Comparison of ENCODE assay signal across 16 cellular contexts in genomic region chr2:105779394-105779793, GRCh38. TPM values are rescaled to one million over a fixed set of nuclear protein-coding genes. Genes with fewer than 3 reads are reported as not detected.
DNase-seq lines count a peak whose midpoint lies in the region; ATAC-seq and TF ChIP-seq lines count a peak whose summit lies in the region.
"Had no signal": no experiment of that assay in that cellular context is flagged by ENCODE, and none has a peak within 500 bp of the region (broad histone marks: within the 10 kb centered on the region; RNA-seq: fewer than 3 reads in every experiment).

No MANE protein-coding gene starts in this region.

- no peaks in the 10 kb centered on the region for H3K27me3 ChIP-seq in CD4-positive, CD25-positive, alpha-beta regulatory T cell (ENCODE audit: control insufficient read depth, insufficient read depth, low read length)
- no peaks in the 10 kb centered on the region for H3K27me3 ChIP-seq in CD8-positive, alpha-beta memory T cell (ENCODE audit: insufficient read depth, low read length, poor library complexity, severe bottlenecking)
- no peaks in the 10 kb centered on the region for H3K27me3 ChIP-seq in naive thymus-derived CD4-positive, alpha-beta T cell (ENCODE audit: control insufficient read depth in 2 of 2, insufficient read depth in 2 of 2, low read length in 2 of 2)
- no peaks in the 10 kb centered on the region for H3K27me3 ChIP-seq in suprapubic skin
- H3K27me3 ChIP-seq: adrenal gland, tibial artery had no signal

- no peak for DNase-seq in CD4-positive, CD25-positive, alpha-beta regulatory T cell
- no peak for DNase-seq in CD8-positive, alpha-beta memory T cell
- DNase-seq in naive thymus-derived CD4-positive, alpha-beta T cell: peak in 1 of 9 donors; percentile 4
- DNase-seq in NCI-H446 (lab: John Stamatoyannopoulos, UW): no peak
- DNase-seq in SW 1271 (lab: John Stamatoyannopoulos, UW): no peak
- no peak for DNase-seq in suprapubic skin (ENCODE audit: low spot score in 2 of 2)
- DNase-seq: activated CD4-positive, alpha-beta T cell treated with anti-CD3 and anti-CD28 coated beads, Interleukin-2, amount 50 U/mL, for 1 hour; adrenal gland; HFFc6; islet precursor cell; midbrain; NCI-H524 treated with DMSO at 0.1 percent for 48 hours; stimulated activated CD4-positive, alpha-beta T cell treated with anti-CD3 and anti-CD28 coated beads, Interleukin-15, amount 100 ng/mL, for 24 hours; tibial artery had no signal

- H3K4me1 ChIP-seq in CD4-positive, CD25-positive, alpha-beta regulatory T cell (ENCODE audit: control insufficient read depth, insufficient read depth, low read length, poor library complexity, severe bottlenecking): peaks cover 99% of the 10 kb centered on the region
- peaks cover 99% of the 10 kb centered on the region for H3K4me1 ChIP-seq in CD8-positive, alpha-beta memory T cell (ENCODE audit: insufficient read depth, low read length)
- H3K4me1 ChIP-seq in naive thymus-derived CD4-positive, alpha-beta T cell (ENCODE audit: control insufficient read depth in 2 of 2, insufficient read depth in 2 of 2, low read length in 2 of 2): peaks cover 95 to 96% of the 10 kb centered on the region in 2 donors
- peaks cover 42% of the 10 kb centered on the region for H3K4me1 ChIP-seq in suprapubic skin

- CTCF ChIA-PET in CD8-positive, alpha-beta memory T cell (lab: Charles Lee): interaction anchor here (0.8 to 5.2 kb wide), 6 partner anchors 8 to 203 kb away, joined by 3 to 21 read pairs (median 4); no protein-coding TSS in a partner anchor
- CTCF ChIA-PET in naive thymus-derived CD4-positive, alpha-beta T cell (lab: Charles Lee): interaction anchor here (0.5 to 1.5 kb wide), 6 partner anchors 11 to 307 kb away, joined by 3 to 4 read pairs (median 3); no protein-coding TSS in a partner anchor

- peaks cover 29% of the 10 kb centered on the region for H3K36me3 Mint-ChIP-seq in CD4-positive, CD25-positive, alpha-beta regulatory T cell
- H3K36me3 Mint-ChIP-seq in CD8-positive, alpha-beta memory T cell: peaks cover 0 to 25% (median 3%) of the 10 kb centered on the region in 3 donors
- H3K36me3 Mint-ChIP-seq in activated T-helper 17 cell treated with anti-CD3 and anti-CD28 coated beads, Interleukin-2, amount 50 U/mL, for 72 hours (ENCODE audit: low read depth): peaks cover 85% of the 10 kb centered on the region
- peaks cover 0 to 20% (median 0%) of the 10 kb centered on the region in 5 donors for H3K36me3 Mint-ChIP-seq in naive thymus-derived CD4-positive, alpha-beta T cell

- no peaks in the 10 kb centered on the region for H3K27me3 Mint-ChIP-seq in CD4-positive, CD25-positive, alpha-beta regulatory T cell
- no peaks in the 10 kb centered on the region for H3K27me3 Mint-ChIP-seq in CD8-positive, alpha-beta memory T cell
- no peaks in the 10 kb centered on the region for H3K27me3 Mint-ChIP-seq in activated T-helper 17 cell treated with anti-CD3 and anti-CD28 coated beads, Interleukin-2, amount 50 U/mL, for 72 hours
- no peaks in the 10 kb centered on the region for H3K27me3 Mint-ChIP-seq in naive thymus-derived CD4-positive, alpha-beta T cell

- H3K9me3 Mint-ChIP-seq in CD4-positive, CD25-positive, alpha-beta regulatory T cell: no peaks in the 10 kb centered on the region
- no peaks in the 10 kb centered on the region for H3K9me3 Mint-ChIP-seq in CD8-positive, alpha-beta memory T cell
- no peaks in the 10 kb centered on the region for H3K9me3 Mint-ChIP-seq in activated T-helper 17 cell treated with anti-CD3 and anti-CD28 coated beads, Interleukin-2, amount 50 U/mL, for 72 hours
- no peaks in the 10 kb centered on the region for H3K9me3 Mint-ChIP-seq in naive thymus-derived CD4-positive, alpha-beta T cell
- H3K9me3 Mint-ChIP-seq: HFFc6 had no signal

- H3K36me3 ChIP-seq in CD4-positive, CD25-positive, alpha-beta regulatory T cell (ENCODE audit: control insufficient read depth, insufficient read depth, low read length): peaks cover 20% of the 10 kb centered on the region
- H3K36me3 ChIP-seq in CD8-positive, alpha-beta memory T cell (ENCODE audit: insufficient read depth, low read length): peaks cover 7% of the 10 kb centered on the region
- no peaks in the 10 kb centered on the region for H3K36me3 ChIP-seq in naive thymus-derived CD4-positive, alpha-beta T cell (ENCODE audit: control insufficient read depth in 2 of 3, insufficient read depth in 3 of 3, low read length in 3 of 3)
- H3K36me3 ChIP-seq in suprapubic skin: no peaks in the 10 kb centered on the region
- H3K36me3 ChIP-seq: adrenal gland, tibial artery had no signal

- no peaks in the 10 kb centered on the region for H3K9me3 ChIP-seq in CD4-positive, CD25-positive, alpha-beta regulatory T cell (ENCODE audit: control insufficient read depth in 2 of 2, low read length in 2 of 2)
- no peaks in the 10 kb centered on the region for H3K9me3 ChIP-seq in CD8-positive, alpha-beta memory T cell (ENCODE audit: low read length)
- H3K9me3 ChIP-seq in naive thymus-derived CD4-positive, alpha-beta T cell (ENCODE audit: control insufficient read depth in 2 of 3, low read length in 3 of 3): no peaks in the 10 kb centered on the region
- H3K9me3 ChIP-seq in suprapubic skin: no peaks in the 10 kb centered on the region
- H3K9me3 ChIP-seq: adrenal gland, tibial artery had no signal

- TF ChIP-seq EP300 in suprapubic skin (IDR thresholded peaks at IDR 0.05): no peak

- H3K27ac Mint-ChIP-seq in CD4-positive, CD25-positive, alpha-beta regulatory T cell: peak overlapping the region; percentile 89 to 95 (median 94)
- H3K27ac Mint-ChIP-seq in CD8-positive, alpha-beta memory T cell: peak overlapping the region; percentile 14 to 94 (median 86)
- H3K27ac Mint-ChIP-seq in activated T-helper 17 cell treated with anti-CD3 and anti-CD28 coated beads, Interleukin-2, amount 50 U/mL, for 72 hours: peak overlapping the region; percentile 37
- peak overlapping the region; percentile 0 to 98 (median 93) for H3K27ac Mint-ChIP-seq in naive thymus-derived CD4-positive, alpha-beta T cell
- H3K27ac Mint-ChIP-seq: HFFc6 had no signal

- H3K4me1 Mint-ChIP-seq in CD4-positive, CD25-positive, alpha-beta regulatory T cell: peaks cover 30 to 97% (median 84%) of the 10 kb centered on the region in 4 donors
- peaks cover 96 to 97% (median 96%) of the 10 kb centered on the region in 3 donors for H3K4me1 Mint-ChIP-seq in CD8-positive, alpha-beta memory T cell
- H3K4me1 Mint-ChIP-seq in activated T-helper 17 cell treated with anti-CD3 and anti-CD28 coated beads, Interleukin-2, amount 50 U/mL, for 72 hours: peaks cover 77% of the 10 kb centered on the region
- H3K4me1 Mint-ChIP-seq in naive thymus-derived CD4-positive, alpha-beta T cell: peaks cover 74 to 97% (median 95%) of the 10 kb centered on the region in 7 donors

- WGBS in suprapubic skin: 54% methylated on average over 5 of the region's 5 CpGs

- TF ChIP-seq CTCF in suprapubic skin (IDR thresholded peaks at IDR 0.05): no peak

- POLR2A ChIA-PET in CD8-positive, alpha-beta memory T cell (lab: Charles Lee): interaction anchor here (0.7 kb wide), 1 partner anchor 440 kb away, joined by 6 read pairs; no protein-coding TSS in a partner anchor
- POLR2A ChIA-PET in naive thymus-derived CD4-positive, alpha-beta T cell (lab: Charles Lee): interaction anchor here (1.0 to 2.7 kb wide), 6 partner anchors 11 to 60 kb away, joined by 3 to 21 read pairs (median 4); partner anchors contain the start of gene NCK2

- H3K4me3 ChIP-seq in CD4-positive, CD25-positive, alpha-beta regulatory T cell (ENCODE audit: low read depth, low read length): peak overlapping the region; percentile 54
- no peak overlapping the region for H3K4me3 ChIP-seq in CD8-positive, alpha-beta memory T cell (ENCODE audit: low read length)
- H3K4me3 ChIP-seq in naive thymus-derived CD4-positive, alpha-beta T cell (ENCODE audit: low read length): no peak overlapping the region
- no peak overlapping the region for H3K4me3 ChIP-seq in suprapubic skin
- H3K4me3 ChIP-seq: adrenal gland, tibial artery had no signal

- intact Hi-C loops in naive thymus-derived CD4-positive, alpha-beta T cell (cut with micrococcal nuclease): no loop called here

- H3K4me3 Mint-ChIP-seq in CD4-positive, CD25-positive, alpha-beta regulatory T cell: peak overlapping the region in 3 of 4 donors; percentile 37 to 83 (median 75)
- peak overlapping the region; percentile 8 to 80 (median 69) for H3K4me3 Mint-ChIP-seq in CD8-positive, alpha-beta memory T cell
- peak overlapping the region; percentile 69 for H3K4me3 Mint-ChIP-seq in activated T-helper 17 cell treated with anti-CD3 and anti-CD28 coated beads, Interleukin-2, amount 50 U/mL, for 72 hours
- peak overlapping the region in 9 of 10 donors; percentile 53 to 83 (median 68) for H3K4me3 Mint-ChIP-seq in naive thymus-derived CD4-positive, alpha-beta T cell
- H3K4me3 Mint-ChIP-seq: HFFc6 had no signal

- TF ChIP-seq POLR2A in suprapubic skin (IDR thresholded peaks at IDR 0.05): no peak

- ATAC-seq in CD4-positive, CD25-positive, alpha-beta regulatory T cell (ENCODE audit: low read depth in 2 of 2): no peak
- ATAC-seq in activated T-helper 17 cell treated with anti-CD3 and anti-CD28 coated beads, Interleukin-2, amount 50 U/mL, for 72 hours (replicated peaks): no peak
- no peak for ATAC-seq in naive thymus-derived CD4-positive, alpha-beta T cell

- H3K27ac ChIP-seq in CD4-positive, CD25-positive, alpha-beta regulatory T cell (ENCODE audit: insufficient read depth, low read length, poor library complexity, severe bottlenecking): peak overlapping the region; percentile 52
- H3K27ac ChIP-seq in CD8-positive, alpha-beta memory T cell (ENCODE audit: low read depth, low read length): no peak overlapping the region
- peak overlapping the region; percentile 85 for H3K27ac ChIP-seq in naive thymus-derived CD4-positive, alpha-beta T cell (ENCODE audit: low read depth, low read length)
- H3K27ac ChIP-seq in suprapubic skin: no peak overlapping the region
- H3K27ac ChIP-seq: adrenal gland, KMS-11, tibial artery had no signal

RNA-seq across cellular contexts. Expression of gene NCK2, which starts 34.7 kb away (rescaled TPM):
- total RNA-seq in CD4-positive, CD25-positive, alpha-beta regulatory T cell: 167 TPM
- polyA plus RNA-seq in CD4-positive, CD25-positive, alpha-beta regulatory T cell: 10 to 100 TPM; 44.8 to 62.3 (median 58.6) TPM
- 10 to 100 TPM; 72.4 to 76.1 TPM for total RNA-seq in CD8-positive, alpha-beta memory T cell
- 77.9 TPM for polyA plus RNA-seq in CD8-positive, alpha-beta memory T cell
- total RNA-seq in activated T-helper 17 cell treated with anti-CD3 and anti-CD28 coated beads, Interleukin-2, amount 50 U/mL, for 72 hours: 10 to 100 TPM; 75.4 to 85.4 TPM
- 100 to 1,000 TPM in 4 of 5 experiments, 10 to 100 TPM in 1; 75.3 to 134 (median 109) TPM for total RNA-seq in naive thymus-derived CD4-positive, alpha-beta T cell
- polyA plus RNA-seq in naive thymus-derived CD4-positive, alpha-beta T cell: 10 to 100 TPM; 30.8 to 73.0 TPM
- total RNA-seq in suprapubic skin: 10 to 100 TPM; 40.1 to 59.4 (median 49.2) TPM

Comparison
In these comparisons a context has a peak if more than half of its experiments do, and no peak if none do; other contexts are left out.
1. H3K27ac ChIP-seq: peak in CD4-positive, CD25-positive, alpha-beta regulatory T cell (single experiment) and naive thymus-derived CD4-positive, alpha-beta T cell (single experiment); none in CD8-positive, alpha-beta memory T cell (single experiment) and suprapubic skin (single experiment).
2. H3K27ac Mint-ChIP-seq: peak in every context shown above with its lines; median percentile 94 in CD4-positive, CD25-positive, alpha-beta regulatory T cell; 93 in naive thymus-derived CD4-positive, alpha-beta T cell; 86 in CD8-positive, alpha-beta memory T cell; 37 in activated T-helper 17 cell treated with anti-CD3 and anti-CD28 coated beads, Interleukin-2, amount 50 U/mL, for 72 hours.
3. Peak in every context shown above with its lines, with median percentiles within 50 percentile points of each other: H3K4me3 Mint-ChIP-seq.